Comparison of ENCODE assay signal across 15 cellular contexts in genomic region chr12:96250119-96250685, GRCh38. TPM values are rescaled to one million over a fixed set of nuclear protein-coding genes. Genes with fewer than 3 reads are reported as not detected.
DNase-seq lines count a peak whose midpoint lies in the region; ATAC-seq and TF ChIP-seq lines count a peak whose summit lies in the region.
"Had no signal": no experiment of that assay in that cellular context is flagged by ENCODE, and none has a peak within 500 bp of the region (broad histone marks: within the 10 kb centered on the region; RNA-seq: fewer than 3 reads in every experiment).

No MANE protein-coding gene starts in this region.

- no peaks in the 10 kb centered on the region for H3K27me3 Mint-ChIP-seq in activated CD8-positive, alpha-beta memory T cell treated with anti-CD3 and anti-CD28 coated beads, Interleukin-2, amount 10 ng/mL, durations not matched to agents 7 days and 5 days
- H3K27me3 Mint-ChIP-seq in IgD-negative memory B cell (no peaks in the 10 kb centered on the region), GM23338 (ENCODE audit: insufficient read depth, low read depth, poor library complexity) (peaks cover 3% of the 10 kb centered on the region)
- no peaks in the 10 kb centered on the region for H3K27me3 Mint-ChIP-seq in stimulated activated naive B cell treated with anti-CD40 and anti-IgM and Interleukin-4, amounts not matched to agents 10 μg/mL and 1 μg/mL and 100 μg/mL, for 72 hours
- H3K27me3 Mint-ChIP-seq: progenitor cell of endocrine pancreas had no signal

- no peaks in the 10 kb centered on the region for H3K9me3 ChIP-seq in fibroblast of lung (ENCODE audit: control insufficient read depth, insufficient read depth, low read depth, low read length)
- H3K9me3 ChIP-seq: body of pancreas, SJSA1 had no signal

- no peaks in the 10 kb centered on the region for H3F3A ChIP-seq in GM23338 (replicated peaks; ENCODE audit: low read depth)

- H3K4me1 ChIP-seq in fibroblast of lung (ENCODE audit: control insufficient read depth, extremely low read depth, insufficient read depth, low read length) = peaks cover 19% of the 10 kb centered on the region
- H3K4me1 ChIP-seq in GM23338 (ENCODE audit: insufficient read depth) = no peaks in the 10 kb centered on the region

- no peak for ATAC-seq in activated CD8-positive, alpha-beta memory T cell treated with anti-CD3 and anti-CD28 coated beads, Interleukin-2, amount 10 ng/mL, durations not matched to agents 7 days and 5 days
- ATAC-seq in stimulated activated naive B cell treated with anti-CD40 and anti-IgM and Interleukin-4, amounts not matched to agents 10 μg/mL and 1 μg/mL and 100 μg/mL, for 72 hours (replicated peaks) = no peak
- no peak for ATAC-seq in GM23338

- H3K27ac ChIP-seq in fibroblast of lung (ENCODE audit: insufficient read depth, low read length) (peak overlapping the region; percentile 74), GM23338 (ENCODE audit: low read depth) (no peak overlapping the region)
- H3K27ac ChIP-seq: body of pancreas, SJSA1 had no signal

- H3K36me3 ChIP-seq in fibroblast of lung (ENCODE audit: control insufficient read depth, insufficient read depth, low read length) (peaks cover 8% of the 10 kb centered on the region), GM23338 (ENCODE audit: insufficient read depth) (no peaks in the 10 kb centered on the region)

- no peak overlapping the region for H2AFZ ChIP-seq in fibroblast of lung (ENCODE audit: low read length)
- H2AFZ ChIP-seq in GM23338 = no peak overlapping the region

- H3K9me3 Mint-ChIP-seq in activated CD8-positive, alpha-beta memory T cell treated with anti-CD3 and anti-CD28 coated beads, Interleukin-2, amount 10 ng/mL, durations not matched to agents 7 days and 5 days (ENCODE audit: low read depth) = no peaks in the 10 kb centered on the region
- H3K9me3 Mint-ChIP-seq in IgD-negative memory B cell (no peaks in the 10 kb centered on the region), GM23338 (no peaks in the 10 kb centered on the region)
- H3K9me3 Mint-ChIP-seq in stimulated activated naive B cell treated with anti-CD40 and anti-IgM and Interleukin-4, amounts not matched to agents 10 μg/mL and 1 μg/mL and 100 μg/mL, for 72 hours = no peaks in the 10 kb centered on the region

- H3K27me3 ChIP-seq in fibroblast of lung (ENCODE audit: control insufficient read depth, insufficient read depth, low read length) = no peaks in the 10 kb centered on the region
- no peaks in the 10 kb centered on the region for H3K27me3 ChIP-seq in GM23338 (ENCODE audit: insufficient read depth)
- H3K27me3 ChIP-seq: body of pancreas, SJSA1 had no signal

- peak overlapping the region; percentile 17 for H3K27ac Mint-ChIP-seq in activated CD8-positive, alpha-beta memory T cell treated with anti-CD3 and anti-CD28 coated beads, Interleukin-2, amount 10 ng/mL, durations not matched to agents 7 days and 5 days
- H3K27ac Mint-ChIP-seq in IgD-negative memory B cell = peak overlapping the region in 2 of 3 donors; percentile 22 to 71
- H3K27ac Mint-ChIP-seq in stimulated activated naive B cell treated with anti-CD40 and anti-IgM and Interleukin-4, amounts not matched to agents 10 μg/mL and 1 μg/mL and 100 μg/mL, for 72 hours = peak overlapping the region; percentile 92
- no peak overlapping the region for H3K27ac Mint-ChIP-seq in GM23338
- H3K27ac Mint-ChIP-seq: progenitor cell of endocrine pancreas had no signal

- H3K4me2 ChIP-seq in fibroblast of lung (ENCODE audit: extremely low read depth, insufficient read depth, low read length) (no peak overlapping the region), GM23338 (no peak overlapping the region)

- H4K20me1 ChIP-seq in fibroblast of lung (ENCODE audit: control insufficient read depth, extremely low read depth, insufficient read depth, low read length) (no peaks in the 10 kb centered on the region), GM23338 (replicated peaks; ENCODE audit: insufficient read depth) (peaks cover 7% of the 10 kb centered on the region; the same call in 1 of the 2 replicates)

- H3K79me2 ChIP-seq in fibroblast of lung (ENCODE audit: control insufficient read depth, insufficient read depth, low read length) (peaks cover 65% of the 10 kb centered on the region), GM23338 (replicated peaks; ENCODE audit: insufficient read depth) (no peaks in the 10 kb centered on the region)

- H3K36me3 Mint-ChIP-seq in activated CD8-positive, alpha-beta memory T cell treated with anti-CD3 and anti-CD28 coated beads, Interleukin-2, amount 10 ng/mL, durations not matched to agents 7 days and 5 days = peaks cover 39% of the 10 kb centered on the region
- peaks cover 10% of the 10 kb centered on the region for H3K36me3 Mint-ChIP-seq in IgD-negative memory B cell
- H3K36me3 Mint-ChIP-seq in stimulated activated naive B cell treated with anti-CD40 and anti-IgM and Interleukin-4, amounts not matched to agents 10 μg/mL and 1 μg/mL and 100 μg/mL, for 72 hours = peaks cover 54 to 69% of the 10 kb centered on the region in 2 donors
- H3K36me3 Mint-ChIP-seq in GM23338 (ENCODE audit: low read depth) = peaks cover 16% of the 10 kb centered on the region

- H3K9ac ChIP-seq in fibroblast of lung (ENCODE audit: insufficient read depth, low read length) = no peak overlapping the region

- H3K4me3 ChIP-seq in fibroblast of lung (replicated peaks in 1 of 4; ENCODE audit: control extremely low read depth in 1 of 4, insufficient read depth in 1 of 4, low read depth in 3 of 4, low read length in 4 of 4) (no peak overlapping the region), GM23338 (no peak overlapping the region)
- H3K4me3 ChIP-seq: body of pancreas, SJSA1 had no signal

- CTCF ChIA-PET in activated CD8-positive, alpha-beta memory T cell treated with anti-CD3 and anti-CD28 coated beads, Interleukin-2, amount 10 ng/mL, durations not matched to agents 7 days and 5 days (lab: Charles Lee) = no interaction called here

- peaks cover 30% of the 10 kb centered on the region for H3K4me1 Mint-ChIP-seq in activated CD8-positive, alpha-beta memory T cell treated with anti-CD3 and anti-CD28 coated beads, Interleukin-2, amount 10 ng/mL, durations not matched to agents 7 days and 5 days
- H3K4me1 Mint-ChIP-seq in IgD-negative memory B cell (peaks cover 18 to 21% (median 19%) of the 10 kb centered on the region in 3 donors), GM23338 (no peaks in the 10 kb centered on the region; the same call in 2 of the 3 replicates)
- H3K4me1 Mint-ChIP-seq in stimulated activated naive B cell treated with anti-CD40 and anti-IgM and Interleukin-4, amounts not matched to agents 10 μg/mL and 1 μg/mL and 100 μg/mL, for 72 hours = peaks cover 37 to 46% of the 10 kb centered on the region in 2 donors

- TF ChIP-seq CTCF in fibroblast of lung (conservative IDR thresholded peaks at IDR 0.05 in 1 of 2, IDR thresholded peaks at IDR 0.05 in 1 of 2; ENCODE audit: low read depth in 1 of 2, low read length in 2 of 2) (no peak), GM23338 (conservative IDR thresholded peaks at IDR 0.05; ENCODE audit: low read depth in 2 of 2) (no peak)

- DNase-seq in activated CD8-positive, alpha-beta memory T cell treated with anti-CD3 and anti-CD28 coated beads, Interleukin-2, amount 10 ng/mL, durations not matched to agents 7 days and 5 days = peak; percentile 36
- DNase-seq in activated CD8-positive, alpha-beta memory T cell treated with anti-CD3 and anti-CD28 coated beads, Interleukin-2, amount 50 U/mL, for 48 hours = no peak
- DNase-seq in fibroblast of lung (ENCODE audit: low read depth in 2 of 2) (no peak), GDM1 (lab: John Stamatoyannopoulos, UW) (no peak), GM23338 (ENCODE audit: low spot score) (no peak), putamen (ENCODE audit: low spot score) (no peak)
- DNase-seq in stimulated activated naive B cell treated with anti-CD40 and anti-IgM and Interleukin-4, amounts not matched to agents 10 μg/mL and 1 μg/mL and 100 μg/mL, for 72 hours = no peak
- DNase-seq: activated CD4-positive, alpha-beta T cell treated with anti-CD3 and anti-CD28 coated beads, Interleukin-2, amount 50 U/mL, for 4 hours; activated gamma-delta T cell treated with Interleukin-2 at 50 U/mL for 16 hours; body of pancreas; NCI-H1694 treated with DMSO at 0.1 percent for 48 hours; NCI-H446 treated with DMSO at 0.1 percent for 48 hours had no signal

- no peak overlapping the region for H3K4me3 Mint-ChIP-seq in activated CD8-positive, alpha-beta memory T cell treated with anti-CD3 and anti-CD28 coated beads, Interleukin-2, amount 10 ng/mL, durations not matched to agents 7 days and 5 days
- H3K4me3 Mint-ChIP-seq in IgD-negative memory B cell (no peak overlapping the region), GM23338 (no peak overlapping the region)
- H3K4me3 Mint-ChIP-seq in stimulated activated naive B cell treated with anti-CD40 and anti-IgM and Interleukin-4, amounts not matched to agents 10 μg/mL and 1 μg/mL and 100 μg/mL, for 72 hours = peak overlapping the region in 1 of 2 donors; percentile 54

- no peaks in the 10 kb centered on the region for H3K9me2 ChIP-seq in GM23338 (ENCODE audit: insufficient read depth)

RNA-seq across cellular contexts. Expression of gene ELK3, which starts 56.0 kb away (rescaled TPM):
- 10 to 100 TPM; 16.1 to 17.1 TPM for total RNA-seq in activated CD8-positive, alpha-beta memory T cell treated with anti-CD3 and anti-CD28 coated beads, Interleukin-2, amount 10 ng/mL, durations not matched to agents 7 days and 5 days
- 17.9 TPM for polyA plus RNA-seq in IgD-negative memory B cell
- 13.1 and 14.7 TPM in 2 replicates for total RNA-seq in fibroblast of lung
- 27.9 and 41.7 TPM in 2 replicates for polyA plus RNA-seq in fibroblast of lung
- polyA plus RNA-seq in fibroblast of lung (2012) = 32.0 and 39.5 TPM in 2 replicates
- 28.6 and 44.8 TPM in 2 replicates for polyA minus RNA-seq in fibroblast of lung (ENCODE audit: low replicate concordance)
- total RNA-seq in GM23338 (2014; rRNA removed; shearing (Covaris generic)) = 8.3 and 12.1 TPM in 2 replicates
- 5.5 and 6.5 TPM in 2 replicates for polyA plus RNA-seq in GM23338 (2016; fragmentation: Nextera tagmentation; extraction: Ambion mirVana)
